12 cellular contexts compared by ENCODE assay signal in the genomic region with DNA sequence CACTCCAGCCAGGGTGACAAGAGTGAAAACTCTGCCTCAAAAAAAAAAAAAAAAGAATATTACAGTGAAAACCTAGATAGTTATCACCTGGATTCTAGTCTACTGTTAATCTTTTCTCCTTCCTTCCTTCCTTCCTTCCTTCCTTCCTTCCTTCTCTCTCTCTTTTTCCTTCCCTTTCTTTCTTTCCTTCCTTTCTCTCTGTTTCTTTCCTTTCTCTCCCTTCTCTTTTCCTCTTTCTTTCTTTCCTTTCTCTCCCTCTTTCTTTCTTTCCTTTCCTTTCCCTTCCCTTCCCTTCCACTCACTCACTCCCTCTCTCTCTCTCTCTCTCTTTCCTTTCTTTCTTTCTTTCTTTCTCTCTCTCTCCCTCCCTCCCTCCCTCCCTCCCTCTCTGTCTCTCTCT. TPM values are rescaled to one million over a fixed set of nuclear protein-coding genes. Genes with fewer than 3 reads are reported as not detected.
"Had no signal": no experiment of that assay in that cellular context is flagged by ENCODE, and none has a peak within 500 bp of the region (broad histone marks: within the 10 kb centered on the region; RNA-seq: fewer than 3 reads in every experiment).

No MANE protein-coding gene starts in this region.

- H3K4me1 ChIP-seq: HAP-1 had no signal

- H2AFZ ChIP-seq: GM23248, GM23338 had no signal

- H3K4me2 ChIP-seq: GM23338 had no signal

- H3K4me3 ChIP-seq: GM23248, GM23338, HAP-1 had no signal

- DNase-seq: GM23248, GOT3, H7, H9, HCEC 1CT, HFFc6 had no signal

- H3K9ac ChIP-seq: GM23248 had no signal

- H3K9me3 ChIP-seq: HAP-1 had no signal

- H3K36me3 ChIP-seq: HAP-1 had no signal

- ATAC-seq: GM23338, HCT116 had no signal

- H3K4me3 Mint-ChIP-seq: GM23338, H9, HFFc6 had no signal

- H3K27ac Mint-ChIP-seq: GM23338, H9, HFFc6 had no signal

- H3K27ac ChIP-seq: GM23248 had no signal

- FAIRE-seq: H1, H54 had no signal

RNA-seq across cellular contexts. Expression of gene TTYH1, which starts 9.6 kb away (rescaled TPM):
- total RNA-seq: GM23248, H4 had no signal

RNA-seq across cellular contexts. Expression of gene LAIR1, which starts 40.9 kb away (rescaled TPM):
- total RNA-seq: GM23248, H1, H9, HFFc6 had no signal
- polyA plus RNA-seq: GM23248 had no signal
